In the genomic region with DNA sequence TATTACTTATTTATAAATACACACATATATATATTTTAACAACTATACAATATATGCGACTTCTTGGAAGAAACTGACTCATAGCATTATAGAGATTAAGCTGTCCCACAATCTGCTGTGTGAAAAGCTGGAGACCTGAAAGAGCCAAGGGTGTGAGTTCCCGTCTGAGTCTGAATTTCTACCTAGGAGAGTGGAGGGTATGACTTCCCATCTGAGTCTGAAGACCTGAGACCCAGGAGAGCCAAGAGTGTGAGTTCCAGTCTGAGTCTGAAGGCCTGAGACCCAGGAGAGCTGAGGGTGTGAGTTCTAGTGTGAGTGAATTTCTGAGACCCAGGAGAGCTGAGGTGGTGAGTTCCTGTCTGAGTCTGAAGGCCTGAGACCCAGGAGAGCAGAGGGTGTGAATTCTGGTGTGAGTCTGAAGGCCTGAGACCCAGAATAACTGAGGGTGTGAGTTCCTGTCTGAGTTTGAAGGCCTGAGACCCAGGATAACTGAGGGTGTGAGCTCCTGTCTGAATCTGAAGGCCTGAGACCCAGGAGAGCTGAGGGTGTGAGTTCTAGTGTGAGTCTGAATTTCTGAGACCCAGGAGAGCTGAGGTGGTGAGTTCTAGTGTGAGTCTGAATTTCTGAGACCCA, we compare ENCODE assay signal across 17 cellular contexts. TPM values are rescaled to one million over a fixed set of nuclear protein-coding genes. Genes with fewer than 3 reads are reported as not detected.
DNase-seq lines count a peak whose midpoint lies in the region; ATAC-seq, FAIRE-seq and TF ChIP-seq lines count a peak whose summit lies in the region.
"Had no signal": no experiment of that assay in that cellular context is flagged by ENCODE, and none has a peak within 500 bp of the region (broad histone marks: within the 10 kb centered on the region; RNA-seq: fewer than 3 reads in every experiment).

No MANE protein-coding gene starts in this region.

- no peaks in the 10 kb centered on the region for H3K27me3 ChIP-seq in CD4-positive, alpha-beta memory T cell (ENCODE audit: insufficient read depth, low read length)
- no peaks in the 10 kb centered on the region for H3K27me3 ChIP-seq in neutrophil
- H3K27me3 ChIP-seq: ovary had no signal

- H3K9me3 ChIP-seq in CD4-positive, alpha-beta memory T cell (ENCODE audit: control insufficient read depth in 1 of 2, low read length in 2 of 2), result no peaks in the 10 kb centered on the region
- H3K9me3 ChIP-seq in neutrophil, result no peaks in the 10 kb centered on the region
- H3K9me3 ChIP-seq: ovary had no signal

- FAIRE-seq in GM12892 (lab: Jason Lieb, UNC) (peak; percentile 64), GM19239 (lab: Jason Lieb, UNC) (no peak)
- FAIRE-seq: K562 had no signal

- peaks cover 0 to 2% (median 0%) of the 10 kb centered on the region in 8 donors for H3K9me3 Mint-ChIP-seq in CD4-positive, alpha-beta memory T cell
- H3K9me3 Mint-ChIP-seq in activated naive CD8-positive, alpha-beta T cell treated with anti-CD3 and anti-CD28 coated beads, Interleukin-2, amount 10 ng/mL, durations not matched to agents 7 days and 5 days, result no peaks in the 10 kb centered on the region

- peaks cover 15 to 32% (median 22%) of the 10 kb centered on the region in 4 donors for H3K4me1 Mint-ChIP-seq in CD4-positive, alpha-beta memory T cell
- H3K4me1 Mint-ChIP-seq in activated naive CD8-positive, alpha-beta T cell treated with anti-CD3 and anti-CD28 coated beads, Interleukin-2, amount 10 ng/mL, durations not matched to agents 7 days and 5 days, result no peaks in the 10 kb centered on the region

- POLR2A ChIA-PET in CD4-positive, alpha-beta memory T cell (lab: Charles Lee; ENCODE audit: partially characterized antibody), result no interaction called here
- POLR2A ChIA-PET in activated naive CD8-positive, alpha-beta T cell treated with anti-CD3 and anti-CD28 coated beads, Interleukin-2, amount 10 ng/mL, durations not matched to agents 7 days and 5 days (lab: Charles Lee), result no interaction called here

- peak overlapping the region in 2 of 8 donors; percentile 10 to 57 for H3K4me3 Mint-ChIP-seq in CD4-positive, alpha-beta memory T cell
- no peak overlapping the region for H3K4me3 Mint-ChIP-seq in activated naive CD8-positive, alpha-beta T cell treated with anti-CD3 and anti-CD28 coated beads, Interleukin-2, amount 10 ng/mL, durations not matched to agents 7 days and 5 days

- H3K27me3 Mint-ChIP-seq in CD4-positive, alpha-beta memory T cell, result no peaks in the 10 kb centered on the region
- no peaks in the 10 kb centered on the region for H3K27me3 Mint-ChIP-seq in activated naive CD8-positive, alpha-beta T cell treated with anti-CD3 and anti-CD28 coated beads, Interleukin-2, amount 10 ng/mL, durations not matched to agents 7 days and 5 days

- ATAC-seq in activated naive CD8-positive, alpha-beta T cell treated with anti-CD3 and anti-CD28 coated beads, Interleukin-2, amount 10 ng/mL, durations not matched to agents 7 days and 5 days (ENCODE audit: low read depth), result no peak
- ATAC-seq: K562 had no signal

- H3K4me1 ChIP-seq in CD4-positive, alpha-beta memory T cell (ENCODE audit: insufficient read depth, low read length), result peaks cover 8% of the 10 kb centered on the region
- peaks cover 7 to 13% of the 10 kb centered on the region in 2 experiments for H3K4me1 ChIP-seq in neutrophil (ENCODE audit: control insufficient read depth in 1 of 2, insufficient read depth in 1 of 2, low read depth in 1 of 2, low read length in 1 of 2)

- intact Hi-C loops in CD4-positive, alpha-beta memory T cell (cut with micrococcal nuclease), result no loop called here

- TF ChIP-seq POLR2A in GM12892 (IDR thresholded peaks at IDR 0.05; ENCODE audit: low read depth, low read length), result no peak

- no peak for DNase-seq in CD4-positive, alpha-beta memory T cell
- no peak for DNase-seq in GM12892 (ENCODE audit: insufficient read length)
- peak; percentile 8 for DNase-seq in activated naive CD8-positive, alpha-beta T cell treated with anti-CD3 and anti-CD28 coated beads, Interleukin-2, amount 10 ng/mL, durations not matched to agents 7 days and 5 days
- no peak for DNase-seq in RPMI8226
- DNase-seq in cerebellum (ENCODE audit: low spot score), result no peak
- DNase-seq in GM19239 (ENCODE audit: insufficient read length, low spot score), result no peak
- DNase-seq: central memory CD4-positive, alpha-beta T cell; EL; mesendoderm; NCI-H1105 treated with DMSO at 0.1 percent for 48 hours; NCI-H2171; ovary; small intestine had no signal

- no peak overlapping the region for H3K4me3 ChIP-seq in CD4-positive, alpha-beta memory T cell (ENCODE audit: low read length in 2 of 2)
- no peak overlapping the region for H3K4me3 ChIP-seq in neutrophil (ENCODE audit: low read depth in 1 of 2, low read length in 1 of 2)
- H3K4me3 ChIP-seq: K562, ovary had no signal

- no peaks in the 10 kb centered on the region for H3K36me3 Mint-ChIP-seq in CD4-positive, alpha-beta memory T cell
- peaks cover 1% of the 10 kb centered on the region for H3K36me3 Mint-ChIP-seq in activated naive CD8-positive, alpha-beta T cell treated with anti-CD3 and anti-CD28 coated beads, Interleukin-2, amount 10 ng/mL, durations not matched to agents 7 days and 5 days

- H3K36me3 ChIP-seq in CD4-positive, alpha-beta memory T cell (ENCODE audit: insufficient read depth, low read length), result no peaks in the 10 kb centered on the region
- H3K36me3 ChIP-seq in neutrophil, result no peaks in the 10 kb centered on the region
- H3K36me3 ChIP-seq: ovary had no signal

- H3K27ac ChIP-seq in CD4-positive, alpha-beta memory T cell (ENCODE audit: low read depth, low read length), result no peak overlapping the region
- H3K27ac ChIP-seq in neutrophil, result peak overlapping the region; percentile 63
- H3K27ac ChIP-seq: C4-2B, ovary had no signal

- CTCF ChIA-PET in CD4-positive, alpha-beta memory T cell (lab: Charles Lee; ENCODE audit: partially characterized antibody), result no interaction called here

- TF ChIP-seq CTCF in neutrophil (IDR thresholded peaks at IDR 0.05), result no peak

- peak overlapping the region; percentile 40 to 72 (median 57) for H3K27ac Mint-ChIP-seq in CD4-positive, alpha-beta memory T cell
- peak overlapping the region; percentile 14 for H3K27ac Mint-ChIP-seq in activated naive CD8-positive, alpha-beta T cell treated with anti-CD3 and anti-CD28 coated beads, Interleukin-2, amount 10 ng/mL, durations not matched to agents 7 days and 5 days

RNA-seq across cellular contexts. Expression of gene P2RY8, which starts 8.9 kb away (rescaled TPM):
- total RNA-seq in CD4-positive, alpha-beta memory T cell, result 100 to 1,000 TPM; 195 TPM
- 100 to 1,000 TPM; 194 to 261 TPM for polyA plus RNA-seq in CD4-positive, alpha-beta memory T cell
- polyA plus RNA-seq in GM12892 (2012; ENCODE audit: missing spikeins), result 31.4 TPM
- total RNA-seq in activated naive CD8-positive, alpha-beta T cell treated with anti-CD3 and anti-CD28 coated beads, Interleukin-2, amount 10 ng/mL, durations not matched to agents 7 days and 5 days, result 10 to 100 TPM; 87.6 to 92.4 TPM
- 0.09 TPM for total RNA-seq in cerebellum
- total RNA-seq: RPMI7951 had no signal

RNA-seq across cellular contexts. Expression of gene AKAP17A, which starts 45.5 kb away (rescaled TPM):
- 100 to 1,000 TPM; 147 to 150 TPM for total RNA-seq in CD4-positive, alpha-beta memory T cell
- polyA plus RNA-seq in CD4-positive, alpha-beta memory T cell, result 10 to 100 TPM; 12.7 to 43.0 TPM
- polyA plus RNA-seq in GM12892 (2012; ENCODE audit: missing spikeins), result 29.9 TPM
- 10 to 100 TPM; 87.8 to 88.1 TPM for total RNA-seq in activated naive CD8-positive, alpha-beta T cell treated with anti-CD3 and anti-CD28 coated beads, Interleukin-2, amount 10 ng/mL, durations not matched to agents 7 days and 5 days
- 13.5 TPM for total RNA-seq in cerebellum

Comparison
In these comparisons a context has a peak if more than half of its experiments do, and no peak if none do; other contexts are left out.
1. RNA of gene P2RY8, which starts 8.9 kb away (total RNA-seq): 195 TPM in CD4-positive, alpha-beta memory T cell and 87.6 to 92.4 TPM in activated naive CD8-positive, alpha-beta T cell treated with anti-CD3 and anti-CD28 coated beads, Interleukin-2, amount 10 ng/mL, durations not matched to agents 7 days and 5 days; 0.09 TPM in cerebellum (single experiment); every median in the first group is over 10 times any median in the second.